1 cellular context compared by ENCODE assay signal in the genomic region with DNA sequence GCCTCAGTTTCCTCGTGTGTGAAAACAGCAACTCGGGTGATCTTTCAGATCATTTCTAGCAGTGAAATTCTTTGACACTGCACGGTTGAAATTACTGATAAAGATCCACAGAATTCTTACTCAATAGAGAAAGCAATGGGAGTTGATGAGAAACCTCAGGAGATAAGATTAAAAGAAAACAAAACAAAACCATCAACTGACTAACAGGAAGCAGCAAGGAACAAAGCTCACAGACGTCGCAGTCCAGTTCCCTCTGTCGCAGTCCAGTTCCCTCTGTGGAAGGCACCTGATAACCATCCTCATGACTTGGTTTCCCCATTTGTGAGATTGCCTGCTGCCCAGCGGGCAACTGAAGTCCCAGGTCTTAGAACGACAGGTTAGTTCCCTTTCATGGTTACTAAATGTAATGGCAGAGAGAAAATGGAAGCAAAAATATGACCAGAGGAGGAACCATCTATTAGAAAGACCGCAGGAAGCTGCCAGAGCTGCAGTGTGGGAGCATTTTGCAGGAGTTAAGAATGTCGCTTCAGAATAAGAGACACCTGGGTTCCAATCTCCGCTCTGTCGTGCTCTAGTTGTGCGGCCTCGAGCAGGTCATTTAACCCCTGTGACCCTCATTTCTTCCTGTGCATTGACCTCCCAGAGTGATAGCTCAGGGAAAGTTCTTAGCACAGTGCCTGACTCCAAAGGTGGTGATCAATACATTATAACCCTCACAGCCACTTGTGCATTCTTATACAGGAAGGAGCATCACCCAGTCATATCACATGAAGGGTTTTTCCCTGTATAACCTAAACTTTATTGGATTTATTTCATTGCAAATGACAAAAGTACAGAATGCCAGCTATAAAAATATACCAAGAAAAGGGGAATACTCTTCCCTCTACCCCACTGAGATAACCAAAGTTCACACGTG.
TF ChIP-seq lines count a peak whose summit lies in the region.

No MANE protein-coding gene starts in this region.

TF ChIP-seq in K562, 482 proteins besides CTCF, POLR2A, EP300 and RAD21 (continued from another document and continues in another):
- TF ChIP-seq BCOR (IDR thresholded peaks at IDR 0.05) (peak; percentile 62; the same call in 1 of the 2 replicates), ZNF12 (CRISPR knock-in tag; IDR thresholded peaks at IDR 0.05) (no peak), SRSF3 (IDR thresholded peaks at IDR 0.05; ENCODE audit: insufficient read depth, low read length) (no peak), ZNF354B (CRISPR knock-in tag; IDR thresholded peaks at IDR 0.05) (no peak), ZNF551 (CRISPR knock-in tag; IDR thresholded peaks at IDR 0.05) (no peak), OTX1 (CRISPR knock-in tag; IDR thresholded peaks at IDR 0.05) (no peak), ZNF41 (CRISPR knock-in tag; conservative IDR thresholded peaks at IDR 0.05) (no peak), ZEB2 (IDR thresholded peaks at IDR 0.05) (0 out of 2 replicates have a peak, but pooled peaks have one; percentile 31), CHD4 (IDR thresholded peaks at IDR 0.05; ENCODE audit: insufficient read depth, insufficient replicate concordance, low read depth, low read length, poor library complexity, severe bottlenecking) (no peak), MEF2D (tag; conservative IDR thresholded peaks at IDR 0.05; ENCODE audit: low read depth) (no peak), SMAD4 (CRISPR knock-in tag; conservative IDR thresholded peaks at IDR 0.05) (no peak; the same call in none of the 2 replicates), TBP (optimal IDR thresholded peaks at IDR 0.05; ENCODE audit: low read depth, low read length) (no peak), PCBP2 (IDR thresholded peaks at IDR 0.05; ENCODE audit: low read depth, low read length, poor library complexity, severe bottlenecking) (no peak), PURB (CRISPR knock-in tag; IDR thresholded peaks at IDR 0.05; ENCODE audit: low read depth) (no peak), ZNF507 (tag; conservative IDR thresholded peaks at IDR 0.05) (no peak), NBN (IDR thresholded peaks at IDR 0.05; ENCODE audit: low read depth) (no peak; the same call in 1 of the 2 replicates), ZNF668 (CRISPR knock-in tag; IDR thresholded peaks at IDR 0.05) (no peak), GTF2E2 (tag; IDR thresholded peaks at IDR 0.05) (no peak), TSC22D4 (tag; IDR thresholded peaks at IDR 0.05) (no peak), ZNF24 (IDR thresholded peaks at IDR 0.05) (no peak), CAMTA2 (CRISPR knock-in tag; conservative IDR thresholded peaks at IDR 0.05) (no peak), CBX5 (IDR thresholded peaks at IDR 0.05; ENCODE audit: borderline replicate concordance, low read depth) (no peak), ZNF764 (CRISPR knock-in tag; IDR thresholded peaks at IDR 0.05; ENCODE audit: low read depth) (no peak), U2AF1 (optimal IDR thresholded peaks at IDR 0.05; ENCODE audit: low read depth, low read length) (no peak), ZNF75A (CRISPR knock-in tag; IDR thresholded peaks at IDR 0.05) (no peak), RBM17 (IDR thresholded peaks at IDR 0.05; ENCODE audit: borderline replicate concordance, low read depth, low read length) (no peak), E2F3 (CRISPR knock-in tag; IDR thresholded peaks at IDR 0.05) (no peak), ZNF57 (CRISPR knock-in tag; IDR thresholded peaks at IDR 0.05) (no peak), PTTG1 (tag; IDR thresholded peaks at IDR 0.05; ENCODE audit: low read depth) (no peak), SRSF9 (IDR thresholded peaks at IDR 0.05; ENCODE audit: borderline replicate concordance, low read depth, low read length) (no peak), SMAD3 (CRISPR knock-in tag; conservative IDR thresholded peaks at IDR 0.05) (no peak), ZNF282 (CRISPR knock-in tag; IDR thresholded peaks at IDR 0.05) (no peak), BHLHE40 (IDR thresholded peaks at IDR 0.05; ENCODE audit: low read length) (no peak), PPARD (CRISPR knock-in tag; IDR thresholded peaks at IDR 0.05) (no peak), BRD9 (IDR thresholded peaks at IDR 0.05; ENCODE audit: low read depth, partially characterized antibody) (no peak), SMARCC2 (IDR thresholded peaks at IDR 0.05; ENCODE audit: low read depth) (0 out of 2 replicates have a peak, but pooled peaks have one; percentile 9), SRSF1 (IDR thresholded peaks at IDR 0.05; ENCODE audit: low read depth, low read length) (no peak), RHOXF2B (CRISPR knock-in tag; conservative IDR thresholded peaks at IDR 0.05) (no peak), MBD2 (IDR thresholded peaks at IDR 0.05; ENCODE audit: borderline replicate concordance, low read depth) (no peak), GATA2 (CRISPR knock-in tag; IDR thresholded peaks at IDR 0.05) (no peak), DDX20 (tag; IDR thresholded peaks at IDR 0.05; ENCODE audit: low read depth) (no peak), TRIM24 (IDR thresholded peaks at IDR 0.05) (no peak)
- TF ChIP-seq, protein P1, sequence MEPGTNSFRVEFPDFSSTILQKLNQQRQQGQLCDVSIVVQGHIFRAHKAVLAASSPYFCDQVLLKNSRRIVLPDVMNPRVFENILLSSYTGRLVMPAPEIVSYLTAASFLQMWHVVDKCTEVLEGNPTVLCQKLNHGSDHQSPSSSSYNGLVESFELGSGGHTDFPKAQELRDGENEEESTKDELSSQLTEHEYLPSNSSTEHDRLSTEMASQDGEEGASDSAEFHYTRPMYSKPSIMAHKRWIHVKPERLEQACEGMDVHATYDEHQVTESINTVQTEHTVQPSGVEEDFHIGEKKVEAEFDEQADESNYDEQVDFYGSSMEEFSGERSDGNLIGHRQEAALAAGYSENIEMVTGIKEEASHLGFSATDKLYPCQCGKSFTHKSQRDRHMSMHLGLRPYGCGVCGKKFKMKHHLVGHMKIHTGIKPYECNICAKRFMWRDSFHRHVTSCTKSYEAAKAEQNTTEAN (CRISPR knock-in tag; IDR thresholded peaks at IDR 0.05) = no peak
- TF ChIP-seq, protein P2, sequence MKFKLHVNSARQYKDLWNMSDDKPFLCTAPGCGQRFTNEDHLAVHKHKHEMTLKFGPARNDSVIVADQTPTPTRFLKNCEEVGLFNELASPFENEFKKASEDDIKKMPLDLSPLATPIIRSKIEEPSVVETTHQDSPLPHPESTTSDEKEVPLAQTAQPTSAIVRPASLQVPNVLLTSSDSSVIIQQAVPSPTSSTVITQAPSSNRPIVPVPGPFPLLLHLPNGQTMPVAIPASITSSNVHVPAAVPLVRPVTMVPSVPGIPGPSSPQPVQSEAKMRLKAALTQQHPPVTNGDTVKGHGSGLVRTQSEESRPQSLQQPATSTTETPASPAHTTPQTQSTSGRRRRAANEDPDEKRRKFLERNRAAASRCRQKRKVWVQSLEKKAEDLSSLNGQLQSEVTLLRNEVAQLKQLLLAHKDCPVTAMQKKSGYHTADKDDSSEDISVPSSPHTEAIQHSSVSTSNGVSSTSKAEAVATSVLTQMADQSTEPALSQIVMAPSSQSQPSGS (CRISPR knock-in tag; IDR thresholded peaks at IDR 0.05) = no peak
- TF ChIP-seq, protein P3, sequence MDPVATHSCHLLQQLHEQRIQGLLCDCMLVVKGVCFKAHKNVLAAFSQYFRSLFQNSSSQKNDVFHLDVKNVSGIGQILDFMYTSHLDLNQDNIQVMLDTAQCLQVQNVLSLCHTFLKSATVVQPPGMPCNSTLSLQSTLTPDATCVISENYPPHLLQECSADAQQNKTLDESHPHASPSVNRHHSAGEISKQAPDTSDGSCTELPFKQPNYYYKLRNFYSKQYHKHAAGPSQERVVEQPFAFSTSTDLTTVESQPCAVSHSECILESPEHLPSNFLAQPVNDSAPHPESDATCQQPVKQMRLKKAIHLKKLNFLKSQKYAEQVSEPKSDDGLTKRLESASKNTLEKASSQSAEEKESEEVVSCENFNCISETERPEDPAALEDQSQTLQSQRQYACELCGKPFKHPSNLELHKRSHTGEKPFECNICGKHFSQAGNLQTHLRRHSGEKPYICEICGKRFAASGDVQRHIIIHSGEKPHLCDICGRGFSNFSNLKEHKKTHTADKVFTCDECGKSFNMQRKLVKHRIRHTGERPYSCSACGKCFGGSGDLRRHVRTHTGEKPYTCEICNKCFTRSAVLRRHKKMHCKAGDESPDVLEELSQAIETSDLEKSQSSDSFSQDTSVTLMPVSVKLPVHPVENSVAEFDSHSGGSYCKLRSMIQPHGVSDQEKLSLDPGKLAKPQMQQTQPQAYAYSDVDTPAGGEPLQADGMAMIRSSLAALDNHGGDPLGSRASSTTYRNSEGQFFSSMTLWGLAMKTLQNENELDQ (CRISPR knock-in tag; IDR thresholded peaks at IDR 0.05; ENCODE audit: borderline replicate concordance) = no peak
- TF ChIP-seq, protein P4, sequence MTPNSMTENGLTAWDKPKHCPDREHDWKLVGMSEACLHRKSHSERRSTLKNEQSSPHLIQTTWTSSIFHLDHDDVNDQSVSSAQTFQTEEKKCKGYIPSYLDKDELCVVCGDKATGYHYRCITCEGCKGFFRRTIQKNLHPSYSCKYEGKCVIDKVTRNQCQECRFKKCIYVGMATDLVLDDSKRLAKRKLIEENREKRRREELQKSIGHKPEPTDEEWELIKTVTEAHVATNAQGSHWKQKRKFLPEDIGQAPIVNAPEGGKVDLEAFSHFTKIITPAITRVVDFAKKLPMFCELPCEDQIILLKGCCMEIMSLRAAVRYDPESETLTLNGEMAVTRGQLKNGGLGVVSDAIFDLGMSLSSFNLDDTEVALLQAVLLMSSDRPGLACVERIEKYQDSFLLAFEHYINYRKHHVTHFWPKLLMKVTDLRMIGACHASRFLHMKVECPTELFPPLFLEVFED (CRISPR knock-in tag; conservative IDR thresholded peaks at IDR 0.05) = no peak
- TF ChIP-seq, protein P5, sequence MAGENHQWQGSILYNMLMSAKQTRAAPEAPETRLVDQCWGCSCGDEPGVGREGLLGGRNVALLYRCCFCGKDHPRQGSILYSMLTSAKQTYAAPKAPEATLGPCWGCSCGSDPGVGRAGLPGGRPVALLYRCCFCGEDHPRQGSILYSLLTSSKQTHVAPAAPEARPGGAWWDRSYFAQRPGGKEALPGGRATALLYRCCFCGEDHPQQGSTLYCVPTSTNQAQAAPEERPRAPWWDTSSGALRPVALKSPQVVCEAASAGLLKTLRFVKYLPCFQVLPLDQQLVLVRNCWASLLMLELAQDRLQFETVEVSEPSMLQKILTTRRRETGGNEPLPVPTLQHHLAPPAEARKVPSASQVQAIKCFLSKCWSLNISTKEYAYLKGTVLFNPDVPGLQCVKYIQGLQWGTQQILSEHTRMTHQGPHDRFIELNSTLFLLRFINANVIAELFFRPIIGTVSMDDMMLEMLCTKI (IDR thresholded peaks at IDR 0.05; ENCODE audit: partially characterized antibody) = no peak
- TF ChIP-seq, protein P6, sequence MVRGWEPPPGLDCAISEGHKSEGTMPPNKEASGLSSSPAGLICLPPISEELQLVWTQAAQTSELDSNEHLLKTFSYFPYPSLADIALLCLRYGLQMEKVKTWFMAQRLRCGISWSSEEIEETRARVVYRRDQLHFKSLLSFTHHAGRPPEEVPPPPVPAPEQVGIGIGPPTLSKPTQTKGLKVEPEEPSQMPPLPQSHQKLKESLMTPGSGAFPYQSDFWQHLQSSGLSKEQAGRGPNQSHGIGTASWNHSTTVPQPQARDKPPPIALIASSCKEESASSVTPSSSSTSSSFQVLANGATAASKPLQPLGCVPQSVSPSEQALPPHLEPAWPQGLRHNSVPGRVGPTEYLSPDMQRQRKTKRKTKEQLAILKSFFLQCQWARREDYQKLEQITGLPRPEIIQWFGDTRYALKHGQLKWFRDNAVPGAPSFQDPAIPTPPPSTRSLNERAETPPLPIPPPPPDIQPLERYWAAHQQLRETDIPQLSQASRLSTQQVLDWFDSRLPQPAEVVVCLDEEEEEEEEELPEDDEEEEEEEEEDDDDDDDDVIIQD (CRISPR knock-in tag; IDR thresholded peaks at IDR 0.05) = no peak
- TF ChIP-seq, protein P7, sequence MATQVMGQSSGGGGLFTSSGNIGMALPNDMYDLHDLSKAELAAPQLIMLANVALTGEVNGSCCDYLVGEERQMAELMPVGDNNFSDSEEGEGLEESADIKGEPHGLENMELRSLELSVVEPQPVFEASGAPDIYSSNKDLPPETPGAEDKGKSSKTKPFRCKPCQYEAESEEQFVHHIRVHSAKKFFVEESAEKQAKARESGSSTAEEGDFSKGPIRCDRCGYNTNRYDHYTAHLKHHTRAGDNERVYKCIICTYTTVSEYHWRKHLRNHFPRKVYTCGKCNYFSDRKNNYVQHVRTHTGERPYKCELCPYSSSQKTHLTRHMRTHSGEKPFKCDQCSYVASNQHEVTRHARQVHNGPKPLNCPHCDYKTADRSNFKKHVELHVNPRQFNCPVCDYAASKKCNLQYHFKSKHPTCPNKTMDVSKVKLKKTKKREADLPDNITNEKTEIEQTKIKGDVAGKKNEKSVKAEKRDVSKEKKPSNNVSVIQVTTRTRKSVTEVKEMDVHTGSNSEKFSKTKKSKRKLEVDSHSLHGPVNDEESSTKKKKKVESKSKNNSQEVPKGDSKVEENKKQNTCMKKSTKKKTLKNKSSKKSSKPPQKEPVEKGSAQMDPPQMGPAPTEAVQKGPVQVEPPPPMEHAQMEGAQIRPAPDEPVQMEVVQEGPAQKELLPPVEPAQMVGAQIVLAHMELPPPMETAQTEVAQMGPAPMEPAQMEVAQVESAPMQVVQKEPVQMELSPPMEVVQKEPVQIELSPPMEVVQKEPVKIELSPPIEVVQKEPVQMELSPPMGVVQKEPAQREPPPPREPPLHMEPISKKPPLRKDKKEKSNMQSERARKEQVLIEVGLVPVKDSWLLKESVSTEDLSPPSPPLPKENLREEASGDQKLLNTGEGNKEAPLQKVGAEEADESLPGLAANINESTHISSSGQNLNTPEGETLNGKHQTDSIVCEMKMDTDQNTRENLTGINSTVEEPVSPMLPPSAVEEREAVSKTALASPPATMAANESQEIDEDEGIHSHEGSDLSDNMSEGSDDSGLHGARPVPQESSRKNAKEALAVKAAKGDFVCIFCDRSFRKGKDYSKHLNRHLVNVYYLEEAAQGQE (CRISPR knock-in tag; IDR thresholded peaks at IDR 0.05; ENCODE audit: low read depth) = no peak
- TF ChIP-seq, protein P8, sequence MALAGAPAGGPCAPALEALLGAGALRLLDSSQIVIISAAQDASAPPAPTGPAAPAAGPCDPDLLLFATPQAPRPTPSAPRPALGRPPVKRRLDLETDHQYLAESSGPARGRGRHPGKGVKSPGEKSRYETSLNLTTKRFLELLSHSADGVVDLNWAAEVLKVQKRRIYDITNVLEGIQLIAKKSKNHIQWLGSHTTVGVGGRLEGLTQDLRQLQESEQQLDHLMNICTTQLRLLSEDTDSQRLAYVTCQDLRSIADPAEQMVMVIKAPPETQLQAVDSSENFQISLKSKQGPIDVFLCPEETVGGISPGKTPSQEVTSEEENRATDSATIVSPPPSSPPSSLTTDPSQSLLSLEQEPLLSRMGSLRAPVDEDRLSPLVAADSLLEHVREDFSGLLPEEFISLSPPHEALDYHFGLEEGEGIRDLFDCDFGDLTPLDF (CRISPR knock-in tag; IDR thresholded peaks at IDR 0.05) = no peak
- TF ChIP-seq, protein P9, sequence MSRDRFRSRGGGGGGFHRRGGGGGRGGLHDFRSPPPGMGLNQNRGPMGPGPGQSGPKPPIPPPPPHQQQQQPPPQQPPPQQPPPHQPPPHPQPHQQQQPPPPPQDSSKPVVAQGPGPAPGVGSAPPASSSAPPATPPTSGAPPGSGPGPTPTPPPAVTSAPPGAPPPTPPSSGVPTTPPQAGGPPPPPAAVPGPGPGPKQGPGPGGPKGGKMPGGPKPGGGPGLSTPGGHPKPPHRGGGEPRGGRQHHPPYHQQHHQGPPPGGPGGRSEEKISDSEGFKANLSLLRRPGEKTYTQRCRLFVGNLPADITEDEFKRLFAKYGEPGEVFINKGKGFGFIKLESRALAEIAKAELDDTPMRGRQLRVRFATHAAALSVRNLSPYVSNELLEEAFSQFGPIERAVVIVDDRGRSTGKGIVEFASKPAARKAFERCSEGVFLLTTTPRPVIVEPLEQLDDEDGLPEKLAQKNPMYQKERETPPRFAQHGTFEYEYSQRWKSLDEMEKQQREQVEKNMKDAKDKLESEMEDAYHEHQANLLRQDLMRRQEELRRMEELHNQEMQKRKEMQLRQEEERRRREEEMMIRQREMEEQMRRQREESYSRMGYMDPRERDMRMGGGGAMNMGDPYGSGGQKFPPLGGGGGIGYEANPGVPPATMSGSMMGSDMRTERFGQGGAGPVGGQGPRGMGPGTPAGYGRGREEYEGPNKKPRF (IDR thresholded peaks at IDR 0.05; ENCODE audit: low read depth, low read length) = no peak
